In the genomic region with DNA sequence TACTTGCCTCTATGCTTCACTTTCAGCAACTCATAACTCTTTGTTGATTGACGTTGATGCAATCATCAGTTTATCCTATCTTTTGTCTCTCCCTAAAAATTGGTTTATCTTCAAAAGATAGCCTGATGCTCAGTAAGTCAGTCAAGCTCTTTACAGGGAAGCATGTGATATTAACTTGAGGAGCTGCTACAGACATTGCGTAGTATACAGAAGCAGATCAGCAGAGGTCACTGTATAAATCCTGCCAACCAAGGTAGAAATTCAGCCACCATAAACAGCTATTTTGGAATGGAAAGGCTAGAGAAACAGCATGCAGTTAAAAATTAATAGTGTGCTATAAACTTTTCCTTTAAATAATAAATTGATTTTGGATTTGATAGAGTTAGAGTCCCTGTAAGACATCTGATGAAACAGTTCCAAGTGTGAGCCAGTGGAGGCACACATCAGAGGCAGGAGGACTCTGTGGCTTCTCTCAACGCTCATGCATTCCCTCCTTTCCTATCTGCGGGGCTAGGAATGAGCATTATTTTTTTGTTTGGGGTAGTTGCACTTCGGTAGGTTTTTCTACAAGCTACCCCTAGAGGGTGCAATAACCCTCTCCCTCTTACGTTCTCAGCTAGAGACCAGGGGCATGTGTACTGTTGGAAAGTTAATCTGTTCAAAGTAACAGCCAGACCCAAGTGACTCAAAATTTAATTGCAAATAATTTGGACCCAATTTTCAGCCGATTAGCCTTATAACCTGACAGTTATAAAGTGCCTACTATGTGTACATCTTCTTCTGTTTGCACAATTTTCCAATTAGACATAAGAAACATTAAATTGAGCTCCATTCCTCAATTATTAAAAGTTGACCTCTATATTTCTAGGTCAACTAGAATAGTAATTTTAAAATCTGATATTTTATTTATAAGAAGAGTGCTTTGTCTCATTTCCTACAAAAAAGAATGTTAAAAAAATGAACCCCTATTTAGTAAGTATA, we compare ENCODE assay signal across 8 cellular contexts.
DNase-seq lines count a peak whose midpoint lies in the region; ATAC-seq and TF ChIP-seq lines count a peak whose summit lies in the region.

No MANE protein-coding gene starts in this region.

- H3K36me3 ChIP-seq in adipocyte (ENCODE audit: control insufficient read depth, insufficient read depth, low read length, severe bottlenecking): no peaks in the 10 kb centered on the region
- no peaks in the 10 kb centered on the region for H3K36me3 ChIP-seq in upper lobe of left lung

- 26 to 30% methylated on average over 7 of the region's 7 CpGs for WGBS in upper lobe of left lung, 2 donors

- peak; percentile 85 for DNase-seq in DMS 273 (lab: John Stamatoyannopoulos, UW; ENCODE audit: unreplicated experiment)
- DNase-seq in H4 (ENCODE audit: low spot score): peak; percentile 74
- peak; percentile 70 for DNase-seq in NCI-H1694 treated with DMSO at 0.1 percent for 48 hours (lab: John Stamatoyannopoulos, UW)
- peak; percentile 73 for DNase-seq in adipocyte (ENCODE audit: low read depth)
- DNase-seq in iPS DF 4.7 (ENCODE audit: extremely low read depth, low spot score): peak; percentile 71
- DNase-seq in upper lobe of left lung: no peak

- H3K9me3 ChIP-seq in adipocyte (ENCODE audit: control insufficient read depth, low read length): no peaks in the 10 kb centered on the region
- H3K9me3 ChIP-seq in upper lobe of left lung: no peaks in the 10 kb centered on the region

- no peak overlapping the region for H3K27ac ChIP-seq in upper lobe of left lung

- H3K9ac ChIP-seq in adipocyte (ENCODE audit: low read length): no peak overlapping the region

- no peak for TF ChIP-seq POLR2A in upper lobe of left lung (IDR thresholded peaks at IDR 0.05)

- TF ChIP-seq EP300 in upper lobe of left lung (IDR thresholded peaks at IDR 0.05): no peak

- H3K4me3 ChIP-seq in adipocyte (ENCODE audit: low read length) (no peak overlapping the region), upper lobe of left lung (no peak overlapping the region)

- ATAC-seq in upper lobe of left lung (ENCODE audit: low FRiP score in 2 of 2): peak in 1 of 2 donors; percentile 63
- no peak for ATAC-seq in HG03439 (IDR thresholded peaks at IDR 0.05; ENCODE audit: unreplicated experiment)
- no peak for ATAC-seq in HG03521 (IDR thresholded peaks at IDR 0.05; ENCODE audit: unreplicated experiment)

- peak in 5 of 6 experiments; percentile 23 to 47 (median 40) for TF ChIP-seq CTCF in upper lobe of left lung (IDR thresholded peaks at IDR 0.05)

- H3K27me3 ChIP-seq in adipocyte (replicated peaks; ENCODE audit: control insufficient read depth, insufficient read depth, low read length) (no peaks in the 10 kb centered on the region), upper lobe of left lung (no peaks in the 10 kb centered on the region)

- H3K4me1 ChIP-seq in adipocyte (ENCODE audit: control insufficient read depth, insufficient read depth, low read length) (no peaks in the 10 kb centered on the region), upper lobe of left lung (no peaks in the 10 kb centered on the region)

Comparison
In these comparisons a context has a peak if more than half of its experiments do, and no peak if none do; other contexts are left out.
1. DNase-seq: peak in DMS 273 (single experiment), H4 (single experiment), NCI-H1694 treated with DMSO at 0.1 percent for 48 hours (single experiment), adipocyte (single experiment) and iPS DF 4.7 (single experiment); none in upper lobe of left lung (0 of 2).